Comparison of ENCODE assay signal across 8 cellular contexts in genomic region chr9:130445268-130445983, GRCh38. TPM values are rescaled to one million over a fixed set of nuclear protein-coding genes. Genes with fewer than 3 reads are reported as not detected.
DNase-seq lines count a peak whose midpoint lies in the region; ATAC-seq and TF ChIP-seq lines count a peak whose summit lies in the region.

No MANE protein-coding gene starts in this region.

- WGBS in SK-N-SH (ENCODE audit: low lambda C conversion rate): 74% methylated on average over 17 of the region's 30 CpGs

- peak overlapping the region; percentile 18 for H3K4me3 Mint-ChIP-seq in activated CD8-positive, alpha-beta memory T cell treated with anti-CD3 and anti-CD28 coated beads, Interleukin-2, amount 10 ng/mL, durations not matched to agents 7 days and 5 days
- H3K4me3 Mint-ChIP-seq in stimulated activated naive CD8-positive, alpha-beta T cell treated with anti-CD3 and anti-CD28 coated beads, Interleukin-15, amount 100 ng/mL, for 72 hours: peak overlapping the region; percentile 75 to 76

- H3K9ac ChIP-seq in iPS-20b (ENCODE audit: low read depth, low read length) (peak overlapping the region; percentile 61; the same call in 1 of the 2 replicates), SK-N-SH (no peak overlapping the region)

- no peaks in the 10 kb centered on the region; the same call in 1 of the 2 replicates for H3K9me3 ChIP-seq in iPS-20b (ENCODE audit: insufficient read depth, low read depth, low read length)
- no peaks in the 10 kb centered on the region for H3K9me3 ChIP-seq in SK-N-SH

- H3K36me3 ChIP-seq in iPS-20b (ENCODE audit: insufficient read depth, low read depth, low read length): no peaks in the 10 kb centered on the region
- H3K36me3 ChIP-seq in SK-N-SH (replicated peaks in 1 of 2; ENCODE audit: control insufficient read depth in 1 of 2, insufficient read depth in 2 of 2, low read length in 1 of 2): no peaks in the 10 kb centered on the region

- peaks cover 2% of the 10 kb centered on the region for H3K36me3 Mint-ChIP-seq in activated CD8-positive, alpha-beta memory T cell treated with anti-CD3 and anti-CD28 coated beads, Interleukin-2, amount 10 ng/mL, durations not matched to agents 7 days and 5 days

- no peak for ATAC-seq in activated CD8-positive, alpha-beta memory T cell treated with anti-CD3 and anti-CD28 coated beads, Interleukin-2, amount 10 ng/mL, durations not matched to agents 7 days and 5 days
- ATAC-seq in stimulated activated naive CD8-positive, alpha-beta T cell treated with anti-CD3 and anti-CD28 coated beads, Interleukin-15, amount 100 ng/mL, for 72 hours: no peak
- ATAC-seq in GM18909 (IDR thresholded peaks at IDR 0.05; ENCODE audit: poor library complexity, unreplicated experiment): no peak

- TF ChIP-seq CTCF in SK-N-SH (IDR thresholded peaks at IDR 0.05): no peak

- peaks cover 44% of the 10 kb centered on the region for H3K27me3 ChIP-seq in iPS-20b (ENCODE audit: insufficient read depth, low read length)
- H3K27me3 ChIP-seq in SK-N-SH (ENCODE audit: insufficient read depth): no peaks in the 10 kb centered on the region

- peaks cover 28% of the 10 kb centered on the region for H3K27me3 Mint-ChIP-seq in activated CD8-positive, alpha-beta memory T cell treated with anti-CD3 and anti-CD28 coated beads, Interleukin-2, amount 10 ng/mL, durations not matched to agents 7 days and 5 days
- H3K27me3 Mint-ChIP-seq in stimulated activated naive CD8-positive, alpha-beta T cell treated with anti-CD3 and anti-CD28 coated beads, Interleukin-15, amount 100 ng/mL, for 72 hours: peaks cover 62% of the 10 kb centered on the region

- no peak overlapping the region for H3K27ac Mint-ChIP-seq in activated CD8-positive, alpha-beta memory T cell treated with anti-CD3 and anti-CD28 coated beads, Interleukin-2, amount 10 ng/mL, durations not matched to agents 7 days and 5 days
- peak overlapping the region in 1 of 2 donors; percentile 42 for H3K27ac Mint-ChIP-seq in stimulated activated naive CD8-positive, alpha-beta T cell treated with anti-CD3 and anti-CD28 coated beads, Interleukin-15, amount 100 ng/mL, for 72 hours

- no peak overlapping the region for H3K4me2 ChIP-seq in SK-N-SH

- DNase-seq in activated CD8-positive, alpha-beta memory T cell treated with anti-CD3 and anti-CD28 coated beads, Interleukin-2, amount 10 ng/mL, durations not matched to agents 7 days and 5 days: no peak
- no peak for DNase-seq in activated CD8-positive, alpha-beta memory T cell treated with anti-CD3 and anti-CD28 coated beads, Interleukin-2, amount 50 U/mL, for 48 hours
- DNase-seq in amniotic epithelial cell (ENCODE audit: low read depth) (peak; percentile 71), superior temporal gyrus (ENCODE audit: extremely low spot score) (no peak), SK-N-SH (no peak)
- DNase-seq in stimulated activated naive CD8-positive, alpha-beta T cell treated with anti-CD3 and anti-CD28 coated beads, Interleukin-15, amount 100 ng/mL, for 72 hours: no peak

- TF ChIP-seq EP300 in SK-N-SH (IDR thresholded peaks at IDR 0.05; ENCODE audit: borderline replicate concordance in 1 of 2, low read depth in 1 of 2, low read length in 1 of 2): no peak

- CTCF ChIA-PET in activated CD8-positive, alpha-beta memory T cell treated with anti-CD3 and anti-CD28 coated beads, Interleukin-2, amount 10 ng/mL, durations not matched to agents 7 days and 5 days (lab: Charles Lee): no interaction called here
- CTCF ChIA-PET in SK-N-SH (lab: Yijun Ruan, JAX): interaction anchor here (1.6 to 5.2 kb wide), 3 partner anchors 10 to 237 kb away, joined by 4 to 38 read pairs (median 9); no protein-coding TSS in a partner anchor

- H3K4me3 ChIP-seq in iPS-20b (ENCODE audit: low read length): peak overlapping the region; percentile 64
- no peak overlapping the region for H3K4me3 ChIP-seq in SK-N-SH (ENCODE audit: low read depth in 2 of 2, low read length in 1 of 2)

- H3K9me3 Mint-ChIP-seq in activated CD8-positive, alpha-beta memory T cell treated with anti-CD3 and anti-CD28 coated beads, Interleukin-2, amount 10 ng/mL, durations not matched to agents 7 days and 5 days (ENCODE audit: low read depth): peaks cover 8% of the 10 kb centered on the region
- H3K9me3 Mint-ChIP-seq in stimulated activated naive CD8-positive, alpha-beta T cell treated with anti-CD3 and anti-CD28 coated beads, Interleukin-15, amount 100 ng/mL, for 72 hours: peaks cover 5 to 7% of the 10 kb centered on the region in 2 donors

- H3K4me1 Mint-ChIP-seq in activated CD8-positive, alpha-beta memory T cell treated with anti-CD3 and anti-CD28 coated beads, Interleukin-2, amount 10 ng/mL, durations not matched to agents 7 days and 5 days: peaks cover 14% of the 10 kb centered on the region
- peaks cover 36% of the 10 kb centered on the region for H3K4me1 Mint-ChIP-seq in stimulated activated naive CD8-positive, alpha-beta T cell treated with anti-CD3 and anti-CD28 coated beads, Interleukin-15, amount 100 ng/mL, for 72 hours

- no peak for TF ChIP-seq RAD21 in SK-N-SH (IDR thresholded peaks at IDR 0.05; ENCODE audit: low read length)

- POLR2A ChIA-PET in SK-N-SH (lab: Yijun Ruan, JAX): no interaction called here

- no peaks in the 10 kb centered on the region for H3F3A ChIP-seq in SK-N-SH (replicated peaks; ENCODE audit: insufficient read depth)

- H3K27ac ChIP-seq in iPS-20b (ENCODE audit: low read length) (no peak overlapping the region), SK-N-SH (ENCODE audit: low read depth in 2 of 2, low read length in 1 of 2) (peak overlapping the region in 1 of 2 experiments; percentile 91; a peak in 2 of 4 replicates)

- H2AFZ ChIP-seq in SK-N-SH (ENCODE audit: low read depth): no peak overlapping the region

- H3K4me1 ChIP-seq in iPS-20b (ENCODE audit: insufficient read depth, low read length) (peaks cover 25% of the 10 kb centered on the region), SK-N-SH (ENCODE audit: control insufficient read depth in 1 of 2, insufficient read depth in 2 of 2, low read depth in 1 of 2, low read length in 1 of 2) (peaks cover 9 to 47% of the 10 kb centered on the region in 2 experiments; a peak in 2 of 4 replicates)

- H3K79me2 ChIP-seq in SK-N-SH (ENCODE audit: insufficient read depth): no peaks in the 10 kb centered on the region

- no peaks in the 10 kb centered on the region for H3K9me2 ChIP-seq in SK-N-SH

- no peaks in the 10 kb centered on the region for H4K20me1 ChIP-seq in SK-N-SH (ENCODE audit: insufficient read depth)

TF ChIP-seq in SK-N-SH, 30 proteins besides CTCF, POLR2A, EP300 and RAD21 (continues in another document):
- TF ChIP-seq MEF2A (IDR thresholded peaks at IDR 0.05; ENCODE audit: borderline replicate concordance, low read depth): no peak
- TF ChIP-seq FOXM1 (IDR thresholded peaks at IDR 0.05; ENCODE audit: low read depth): no peak
- TF ChIP-seq IRF3 (IDR thresholded peaks at IDR 0.05; ENCODE audit: low read depth, low read length): no peak
- TF ChIP-seq GABPA (IDR thresholded peaks at IDR 0.05; ENCODE audit: low read depth): no peak
- no peak for TF ChIP-seq TAF1 (IDR thresholded peaks at IDR 0.05; ENCODE audit: borderline replicate concordance, low read depth, low read length)
- TF ChIP-seq TEAD4 (IDR thresholded peaks at IDR 0.05; ENCODE audit: borderline replicate concordance, insufficient read depth): no peak
- no peak for TF ChIP-seq RFX5 (IDR thresholded peaks at IDR 0.05; ENCODE audit: low read length)
- no peak for TF ChIP-seq ELF1 (IDR thresholded peaks at IDR 0.05)
- TF ChIP-seq NRF1 (IDR thresholded peaks at IDR 0.05; ENCODE audit: low read depth, low read length): no peak
- no peak for TF ChIP-seq ZBTB33 (IDR thresholded peaks at IDR 0.05; ENCODE audit: borderline replicate concordance, low read depth)
- TF ChIP-seq PBX3 (IDR thresholded peaks at IDR 0.05): no peak
- no peak for TF ChIP-seq YY1 (IDR thresholded peaks at IDR 0.05; ENCODE audit: low read depth)
- no peak for TF ChIP-seq MXI1 (IDR thresholded peaks at IDR 0.05; ENCODE audit: low read depth, low read length)

RNA-seq across cellular contexts. Expression of gene ASS1, which starts 0.7 kb away (rescaled TPM):
- total RNA-seq in activated CD8-positive, alpha-beta memory T cell treated with anti-CD3 and anti-CD28 coated beads, Interleukin-2, amount 10 ng/mL, durations not matched to agents 7 days and 5 days: 10 to 100 TPM in 1 of 2 experiments, 1 to 10 TPM in 1; 5.3 to 11.1 TPM
- polyA plus RNA-seq in SK-N-SH (2012; rRNA removed): 0.49 and 0.59 TPM in 2 replicates
- 0.34 and 0.84 TPM in 2 replicates for polyA plus RNA-seq in SK-N-SH (2012; cell fraction: cytosol; rRNA removed)
- 0.29 TPM in 2 replicates for polyA plus RNA-seq in SK-N-SH (2012; cell fraction: nucleus; rRNA removed)
